In genomic region chr15:74291101-74292071, GRCh38 we compare ENCODE assay signal across 8 cellular contexts. TPM values are rescaled to one million over a fixed set of nuclear protein-coding genes. Genes with fewer than 3 reads are reported as not detected.
DNase-seq lines count a peak whose midpoint lies in the region; ATAC-seq lines count a peak whose summit lies in the region.
"Had no signal": no experiment of that assay in that cellular context is flagged by ENCODE, and none has a peak within 500 bp of the region (broad histone marks: within the 10 kb centered on the region; RNA-seq: fewer than 3 reads in every experiment).

No MANE protein-coding gene starts in this region.

- no peaks in the 10 kb centered on the region for H3K9me3 Mint-ChIP-seq in activated CD4-positive, alpha-beta memory T cell treated with anti-CD3 and anti-CD28 coated beads for 36 hours

- H3K4me2 ChIP-seq in GM23248 (ENCODE audit: unreplicated experiment), result no peak overlapping the region

- H3K9me2 ChIP-seq in GM23248 (ENCODE audit: insufficient read depth), result no peaks in the 10 kb centered on the region

- 9 to 11% methylated on average over 20 of the region's 20 CpGs for WGBS in GM23248 (ENCODE audit: low coverage in 1 of 2, low lambda C conversion rate in 2 of 2, missing lambda C conversion rate in 2 of 2), 2 experiments

- intact Hi-C loops in activated CD4-positive, alpha-beta memory T cell treated with anti-CD3 and anti-CD28 coated beads for 36 hours (cut with micrococcal nuclease), result no loop called here

- DNase-seq in GM23248, result peak; percentile 84
- DNase-seq in NCI-H460 (ENCODE audit: extremely low read depth, low read depth), result peak; percentile 60
- DNase-seq in activated CD4-positive, alpha-beta memory T cell treated with anti-CD3 and anti-CD28 coated beads for 36 hours, result peak; percentile 85
- peak; percentile 48 for DNase-seq in effector CD4-positive, alpha-beta T cell
- peak; percentile 71 to 76 for DNase-seq in lung microvascular endothelial cell (ENCODE audit: low read depth in 2 of 2)
- peak; percentile 70 to 75 for DNase-seq in stimulated activated CD8-positive, alpha-beta memory T cell treated with anti-CD3 and anti-CD28 coated beads, Interleukin-15, amount 100 ng/mL, for 48 hours (ENCODE audit: low read depth in 2 of 2)

- peaks cover 5% of the 10 kb centered on the region; the same call in 1 of the 2 replicates for H3K4me1 ChIP-seq in GM23248 (ENCODE audit: insufficient read depth)

- no peaks in the 10 kb centered on the region for H3K79me2 ChIP-seq in GM23248 (ENCODE audit: insufficient read depth)

- CTCF ChIA-PET in activated CD4-positive, alpha-beta memory T cell treated with anti-CD3 and anti-CD28 coated beads for 36 hours (lab: Charles Lee), result no interaction called here

- in situ Hi-C loops in GM23248 (cut with MboI), result no loop called here

- no peak overlapping the region for H3K4me3 Mint-ChIP-seq in activated CD4-positive, alpha-beta memory T cell treated with anti-CD3 and anti-CD28 coated beads for 36 hours

- H3K27ac ChIP-seq in GM23248, result no peak overlapping the region
- H3K27ac ChIP-seq: epithelial cell of prostate had no signal

- H3K27ac Mint-ChIP-seq in activated CD4-positive, alpha-beta memory T cell treated with anti-CD3 and anti-CD28 coated beads for 36 hours, result no peak overlapping the region

- no peak overlapping the region for H3K9ac ChIP-seq in GM23248

- H3K36me3 ChIP-seq in GM23248 (ENCODE audit: low read depth), result no peaks in the 10 kb centered on the region

- peaks cover under 1% of the 10 kb centered on the region; the same call in 1 of the 2 replicates for H3K27me3 ChIP-seq in GM23248 (replicated peaks; ENCODE audit: insufficient read depth)

- POLR2A ChIA-PET in activated CD4-positive, alpha-beta memory T cell treated with anti-CD3 and anti-CD28 coated beads for 36 hours (lab: Charles Lee), result interaction anchor here (0.5 kb wide), 1 partner anchor 840 kb away, joined by 4 read pairs; no protein-coding TSS in a partner anchor

- H3K9me3 ChIP-seq in GM23248 (ENCODE audit: low read depth), result no peaks in the 10 kb centered on the region

- no peak overlapping the region for H2AFZ ChIP-seq in GM23248

- H4K20me1 ChIP-seq in GM23248 (ENCODE audit: insufficient read depth), result no peaks in the 10 kb centered on the region

- H3K27me3 Mint-ChIP-seq in activated CD4-positive, alpha-beta memory T cell treated with anti-CD3 and anti-CD28 coated beads for 36 hours, result peaks cover 23% of the 10 kb centered on the region

- no peak for ATAC-seq in GM21390 (IDR thresholded peaks at IDR 0.05; ENCODE audit: unreplicated experiment)

- H3F3A ChIP-seq in GM23248 (ENCODE audit: insufficient read depth), result no peaks in the 10 kb centered on the region

- peaks cover 3% of the 10 kb centered on the region for H3K4me1 Mint-ChIP-seq in activated CD4-positive, alpha-beta memory T cell treated with anti-CD3 and anti-CD28 coated beads for 36 hours (ENCODE audit: low read depth)

- H3K36me3 Mint-ChIP-seq in activated CD4-positive, alpha-beta memory T cell treated with anti-CD3 and anti-CD28 coated beads for 36 hours, result no peaks in the 10 kb centered on the region

- no peak overlapping the region for H3K4me3 ChIP-seq in GM23248

RNA-seq across cellular contexts. Expression of gene CCDC33, which starts 55.3 kb away (rescaled TPM):
- total RNA-seq in GM23248 (2014; rRNA removed; shearing (Covaris generic)), result not detected in 2 replicates
- polyA plus RNA-seq in GM23248 (2016; fragmentation: Nextera tagmentation; extraction: Ambion mirVana), result not detected in 2 replicates
- total RNA-seq in NCI-H460 (2014; rRNA removed; shearing (Covaris generic)), result 0.12 TPM in 1 of 2 replicates, not detected in the other
- 0.05 and 0.96 TPM in 2 replicates for polyA plus RNA-seq in NCI-H460 (2014; cell fraction: nucleus; rRNA removed)
- not detected for total RNA-seq in activated CD4-positive, alpha-beta memory T cell treated with anti-CD3 and anti-CD28 coated beads for 36 hours
- not detected in 2 replicates for total RNA-seq in lung microvascular endothelial cell
